ENCODE assay signal across 11 cellular contexts in the genomic region with DNA sequence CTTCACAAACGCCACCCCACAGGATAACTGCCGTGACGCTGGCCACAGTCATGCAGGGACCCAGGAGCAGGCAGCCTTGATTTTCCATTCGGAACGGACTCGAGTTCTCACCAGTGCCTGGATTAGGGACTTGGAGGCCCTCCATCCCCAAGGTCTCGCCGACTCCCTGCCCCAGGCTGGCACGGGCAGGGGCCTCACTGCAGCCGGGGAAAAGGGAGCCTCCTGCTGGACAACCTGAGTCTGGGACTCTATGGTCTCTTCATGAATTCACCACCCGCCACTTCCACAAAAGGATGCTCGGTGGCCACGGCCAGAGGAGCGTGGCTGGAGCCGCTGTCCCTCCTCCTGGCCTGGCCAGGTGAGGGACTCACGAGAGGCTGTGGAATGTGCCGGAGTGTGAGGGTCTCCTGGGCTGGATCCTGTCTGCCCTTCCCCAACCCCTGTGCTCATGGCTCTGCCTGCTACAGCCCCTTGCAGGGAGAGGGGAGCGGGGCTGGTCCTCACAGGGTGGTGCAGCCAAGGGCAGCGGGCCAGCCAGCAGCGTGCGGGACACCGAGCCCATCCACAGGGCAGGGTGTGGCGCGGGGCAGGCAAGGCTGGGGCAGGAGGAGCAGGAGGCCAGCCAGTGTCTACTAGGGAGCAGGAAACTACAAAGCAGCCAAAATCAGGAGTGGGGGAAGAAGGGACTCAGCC. TPM values are rescaled to one million over a fixed set of nuclear protein-coding genes. Genes with fewer than 3 reads are reported as not detected.
DNase-seq lines count a peak whose midpoint lies in the region; ATAC-seq and TF ChIP-seq lines count a peak whose summit lies in the region.
"Had no signal": no experiment of that assay in that cellular context is flagged by ENCODE, and none has a peak within 500 bp of the region (broad histone marks: within the 10 kb centered on the region; RNA-seq: fewer than 3 reads in every experiment).

No MANE protein-coding gene starts in this region.

- no peaks in the 10 kb centered on the region for H3K79me2 ChIP-seq in Loucy (ENCODE audit: insufficient read depth, low read length)

- no peak overlapping the region for H3K4me3 ChIP-seq in Loucy (ENCODE audit: low read length, poor library complexity, severe bottlenecking)
- H3K4me3 ChIP-seq: lower lobe of right lung had no signal

- ATAC-seq in activated CD4-positive, alpha-beta T cell treated with anti-CD3 and anti-CD28 coated beads for 36 hours = peak; percentile 34
- peak; percentile 40 for ATAC-seq in activated CD8-positive, alpha-beta T cell treated with anti-CD3 and anti-CD28 coated beads for 36 hours
- ATAC-seq in HG02610 (IDR thresholded peaks at IDR 0.05; ENCODE audit: unreplicated experiment) (no peak), Right ventricle myocardium superior (ENCODE audit: poor library complexity) (no peak)
- ATAC-seq: lower lobe of right lung had no signal

- no peak overlapping the region for H3K4me3 Mint-ChIP-seq in activated CD4-positive, alpha-beta T cell treated with anti-CD3 and anti-CD28 coated beads for 36 hours
- H3K4me3 Mint-ChIP-seq in activated CD8-positive, alpha-beta T cell treated with anti-CD3 and anti-CD28 coated beads for 36 hours = no peak overlapping the region
- H3K4me3 Mint-ChIP-seq in nephron progenitor cell = no peak overlapping the region

- H3K36me3 ChIP-seq in Loucy (ENCODE audit: insufficient read depth, low read length) = no peaks in the 10 kb centered on the region
- H3K36me3 ChIP-seq: lower lobe of right lung had no signal

- TF ChIP-seq CTCF in Loucy (conservative IDR thresholded peaks at IDR 0.05; ENCODE audit: low read length) = peak; percentile 30; the same call in 1 of the 2 replicates
- peak; percentile 28 for TF ChIP-seq CTCF in activated CD8-positive, alpha-beta T cell treated with anti-CD3 and anti-CD28 coated beads for 36 hours (IDR thresholded peaks at IDR 0.05)
- TF ChIP-seq CTCF in nephron progenitor cell (IDR thresholded peaks at IDR 0.05) = peak; percentile 2

- H3K27ac Mint-ChIP-seq in activated CD4-positive, alpha-beta T cell treated with anti-CD3 and anti-CD28 coated beads for 36 hours = no peak overlapping the region
- no peak overlapping the region for H3K27ac Mint-ChIP-seq in activated CD8-positive, alpha-beta T cell treated with anti-CD3 and anti-CD28 coated beads for 36 hours
- peak overlapping the region; percentile 14 for H3K27ac Mint-ChIP-seq in nephron progenitor cell

- no peak overlapping the region for H3K4me2 ChIP-seq in Loucy (ENCODE audit: low read depth, low read length, poor library complexity, severe bottlenecking)

- H3K4me1 Mint-ChIP-seq in activated CD4-positive, alpha-beta T cell treated with anti-CD3 and anti-CD28 coated beads for 36 hours = peaks cover under 1% of the 10 kb centered on the region
- H3K4me1 Mint-ChIP-seq in activated CD8-positive, alpha-beta T cell treated with anti-CD3 and anti-CD28 coated beads for 36 hours (ENCODE audit: low read depth) = no peaks in the 10 kb centered on the region
- H3K4me1 Mint-ChIP-seq in nephron progenitor cell = peaks cover 68% of the 10 kb centered on the region

- no peaks in the 10 kb centered on the region for H3F3A ChIP-seq in Loucy (ENCODE audit: low read depth)

- CTCF ChIA-PET in activated CD4-positive, alpha-beta T cell treated with anti-CD3 and anti-CD28 coated beads for 36 hours (lab: Charles Lee) = no interaction called here
- CTCF ChIA-PET in activated CD8-positive, alpha-beta T cell treated with anti-CD3 and anti-CD28 coated beads for 36 hours (lab: Charles Lee) = interaction anchor here (0.6 to 1.1 kb wide), 2 partner anchors 125 to 168 kb away, joined by 3 read pairs; no protein-coding TSS in a partner anchor

- H3K27me3 Mint-ChIP-seq in activated CD4-positive, alpha-beta T cell treated with anti-CD3 and anti-CD28 coated beads for 36 hours = no peaks in the 10 kb centered on the region
- H3K27me3 Mint-ChIP-seq in activated CD8-positive, alpha-beta T cell treated with anti-CD3 and anti-CD28 coated beads for 36 hours = no peaks in the 10 kb centered on the region
- no peaks in the 10 kb centered on the region for H3K27me3 Mint-ChIP-seq in nephron progenitor cell (ENCODE audit: low read depth, poor library complexity)

- intact Hi-C loops in activated CD4-positive, alpha-beta T cell treated with anti-CD3 and anti-CD28 coated beads for 36 hours (cut with DNase I, micrococcal nuclease) = no loop called here
- intact Hi-C loops in activated CD8-positive, alpha-beta T cell treated with anti-CD3 and anti-CD28 coated beads for 36 hours (cut with micrococcal nuclease) = no loop called here
- intact Hi-C loops in Right ventricle myocardium superior (cut with DNase I) = no loop called here

- H3K4me1 ChIP-seq in Loucy (ENCODE audit: insufficient read depth, low read length, poor library complexity, severe bottlenecking) = no peaks in the 10 kb centered on the region
- H3K4me1 ChIP-seq: lower lobe of right lung had no signal

- POLR2A ChIA-PET in activated CD4-positive, alpha-beta T cell treated with anti-CD3 and anti-CD28 coated beads for 36 hours (lab: Charles Lee) = no interaction called here
- POLR2A ChIA-PET in activated CD8-positive, alpha-beta T cell treated with anti-CD3 and anti-CD28 coated beads for 36 hours (lab: Charles Lee) = no interaction called here

- H3K36me3 Mint-ChIP-seq in activated CD4-positive, alpha-beta T cell treated with anti-CD3 and anti-CD28 coated beads for 36 hours (ENCODE audit: low read depth) = no peaks in the 10 kb centered on the region
- H3K36me3 Mint-ChIP-seq in activated CD8-positive, alpha-beta T cell treated with anti-CD3 and anti-CD28 coated beads for 36 hours (ENCODE audit: low read depth) = no peaks in the 10 kb centered on the region
- no peaks in the 10 kb centered on the region for H3K36me3 Mint-ChIP-seq in nephron progenitor cell (ENCODE audit: low read depth)

- no peaks in the 10 kb centered on the region for H3K9me2 ChIP-seq in Loucy (replicated peaks; ENCODE audit: low read depth, low read length)

- H3K27me3 ChIP-seq in Loucy (ENCODE audit: insufficient read depth, low read length, poor library complexity, severe bottlenecking) = no peaks in the 10 kb centered on the region

- H2AFZ ChIP-seq in Loucy (ENCODE audit: low read length) = no peak overlapping the region

- peak; percentile 32 for DNase-seq in activated CD4-positive, alpha-beta T cell treated with anti-CD3 and anti-CD28 coated beads for 36 hours
- DNase-seq in activated CD4-positive, alpha-beta T cell treated with anti-CD3 and anti-CD28 coated beads for 1 hour = no peak
- peak; percentile 15 for DNase-seq in activated CD8-positive, alpha-beta T cell treated with anti-CD3 and anti-CD28 coated beads for 36 hours
- DNase-seq in nephron progenitor cell (no peak), NCI-H1694 (lab: John Stamatoyannopoulos, UW) (no peak), Right ventricle myocardium superior (no peak)
- DNase-seq: foreskin melanocyte, lower lobe of right lung had no signal

- no peaks in the 10 kb centered on the region for H3K9me3 ChIP-seq in Loucy (ENCODE audit: insufficient read depth, low read depth, low read length)
- H3K9me3 ChIP-seq: lower lobe of right lung had no signal

- no peaks in the 10 kb centered on the region for H4K20me1 ChIP-seq in Loucy (ENCODE audit: insufficient read depth, low read length, poor library complexity, severe bottlenecking)

- no peak overlapping the region for H3K9ac ChIP-seq in Loucy (ENCODE audit: low read depth, low read length, poor library complexity, severe bottlenecking)

- no peaks in the 10 kb centered on the region for H3K9me3 Mint-ChIP-seq in activated CD4-positive, alpha-beta T cell treated with anti-CD3 and anti-CD28 coated beads for 36 hours (ENCODE audit: low read depth)
- no peaks in the 10 kb centered on the region for H3K9me3 Mint-ChIP-seq in activated CD8-positive, alpha-beta T cell treated with anti-CD3 and anti-CD28 coated beads for 36 hours
- no peaks in the 10 kb centered on the region for H3K9me3 Mint-ChIP-seq in nephron progenitor cell

RNA-seq across cellular contexts. Expression of a gene that starts 42.3 kb away (rescaled TPM):
- not detected for total RNA-seq in activated CD4-positive, alpha-beta T cell treated with anti-CD3 and anti-CD28 coated beads for 36 hours
- not detected for total RNA-seq in activated CD8-positive, alpha-beta T cell treated with anti-CD3 and anti-CD28 coated beads for 36 hours
- not detected for total RNA-seq in Right ventricle myocardium superior
- total RNA-seq: cardiac septum, lower lobe of right lung had no signal

RNA-seq across cellular contexts. Expression of a gene that starts 51.3 kb away (rescaled TPM):
- total RNA-seq in activated CD4-positive, alpha-beta T cell treated with anti-CD3 and anti-CD28 coated beads for 36 hours = not detected
- not detected for total RNA-seq in activated CD8-positive, alpha-beta T cell treated with anti-CD3 and anti-CD28 coated beads for 36 hours
- not detected for total RNA-seq in Right ventricle myocardium superior
- total RNA-seq: cardiac septum, lower lobe of right lung had no signal

Comparison
In these comparisons a context has a peak if more than half of its experiments do, and no peak if none do; other contexts are left out.
1. DNase-seq: peak in activated CD4-positive, alpha-beta T cell treated with anti-CD3 and anti-CD28 coated beads for 36 hours (single experiment) and activated CD8-positive, alpha-beta T cell treated with anti-CD3 and anti-CD28 coated beads for 36 hours (single experiment); none in activated CD4-positive, alpha-beta T cell treated with anti-CD3 and anti-CD28 coated beads for 1 hour (single experiment), nephron progenitor cell (single experiment), NCI-H1694 (single experiment) and Right ventricle myocardium superior (single experiment).
2. ATAC-seq: peak in activated CD4-positive, alpha-beta T cell treated with anti-CD3 and anti-CD28 coated beads for 36 hours (single experiment) and activated CD8-positive, alpha-beta T cell treated with anti-CD3 and anti-CD28 coated beads for 36 hours (single experiment); none in HG02610 (single experiment) and Right ventricle myocardium superior (single experiment).
3. Peak in every context shown above with its lines, with median percentiles within 50 percentile points of each other: CTCF ChIP-seq.